In genomic region chr4:13872145-13872544, GRCh38 we compare ENCODE assay signal across 13 cellular contexts.
DNase-seq lines count a peak whose midpoint lies in the region; ATAC-seq and TF ChIP-seq lines count a peak whose summit lies in the region.
"Had no signal": no experiment of that assay in that cellular context is flagged by ENCODE, and none has a peak within 500 bp of the region (broad histone marks: within the 10 kb centered on the region; RNA-seq: fewer than 3 reads in every experiment).

No MANE protein-coding gene starts in this region.

- no peak overlapping the region for H3K4me3 ChIP-seq in colonic mucosa

- no peaks in the 10 kb centered on the region for H3K9me3 ChIP-seq in colonic mucosa

- no peaks in the 10 kb centered on the region for H3K36me3 ChIP-seq in colonic mucosa

- H3K27me3 ChIP-seq in colonic mucosa, result no peaks in the 10 kb centered on the region

- no peak for TF ChIP-seq CTCF in colonic mucosa (IDR thresholded peaks at IDR 0.05)

- intact Hi-C loops in colonic mucosa (cut with DNase I), result no loop called here

- no peaks in the 10 kb centered on the region for H3K4me1 ChIP-seq in colonic mucosa

- H3K9ac ChIP-seq in colonic mucosa (ENCODE audit: low read depth in 2 of 2, low read length in 2 of 2), result no peak overlapping the region

- peak; percentile 40 for DNase-seq in ELR (ENCODE audit: low read depth)
- peak; percentile 52 for DNase-seq in RPMI7951 (ENCODE audit: low read depth)
- peak; percentile 9 for DNase-seq in fibroblast of gingiva (ENCODE audit: low read depth)
- DNase-seq in kidney tubule cell (ENCODE audit: low spot score), result peak; percentile 38
- no peak for DNase-seq in UCSD-AML1 (lab: John Stamatoyannopoulos, UW; ENCODE audit: unreplicated experiment)
- no peak for DNase-seq in colonic mucosa
- DNase-seq in activated CD4-positive, alpha-beta T cell treated with anti-CD3 and anti-CD28 coated beads, Interleukin-2, amount 50 U/mL, for 1 hour, result no peak
- DNase-seq: Calu3; CD4-positive, alpha-beta T cell; NCI-H2029 treated with DMSO at 0.1 percent for 48 hours; NCI-H524 treated with DMSO at 0.1 percent for 48 hours; RPMI8226 had no signal

- ATAC-seq in HG03039 (IDR thresholded peaks at IDR 0.05; ENCODE audit: unreplicated experiment), result no peak

- no peak overlapping the region for H3K27ac ChIP-seq in colonic mucosa

Comparison
In these comparisons a context has a peak if more than half of its experiments do, and no peak if none do; other contexts are left out.
1. DNase-seq: peak in ELR (single experiment), RPMI7951 (single experiment), fibroblast of gingiva (single experiment) and kidney tubule cell (single experiment); none in UCSD-AML1 (single experiment), colonic mucosa (single experiment) and activated CD4-positive, alpha-beta T cell treated with anti-CD3 and anti-CD28 coated beads, Interleukin-2, amount 50 U/mL, for 1 hour (single experiment).